ENCODE assay signal across 8 cellular contexts in genomic region chr15:55196458-55197361, GRCh38. TPM values are rescaled to one million over a fixed set of nuclear protein-coding genes. Genes with fewer than 3 reads are reported as not detected.
DNase-seq lines count a peak whose midpoint lies in the region; ATAC-seq and TF ChIP-seq lines count a peak whose summit lies in the region.

RSL24D1 (minus strand) TSS chr15:55196941; CDS start chr15:55196890, 51 bp downstream.

- WGBS in esophagus muscularis mucosa = under 1% methylated on average over 24 of the region's 62 CpGs

- H3K27ac ChIP-seq in esophagus muscularis mucosa (replicated peaks in 1 of 4) = peak within 1 kb of the TSS; percentile 90 to 94 (median 91)
- H3K27ac ChIP-seq in muscle layer of duodenum (ENCODE audit: low read length) = peak within 1 kb of the TSS; percentile 90

- peaks cover 26% of the 10 kb centered on the region for H3K4me1 Mint-ChIP-seq in activated T-cell treated with anti-CD3 and anti-CD28 coated beads, Interleukin-2, amount 50 U/mL, for 4 hours (ENCODE audit: low read depth)

- no peaks in the 10 kb centered on the region for H3K27me3 ChIP-seq in esophagus muscularis mucosa
- no peaks in the 10 kb centered on the region for H3K27me3 ChIP-seq in muscle layer of duodenum (ENCODE audit: low read depth, low read length)

- no peak within 1 kb of the TSS for H3K4me3 Mint-ChIP-seq in activated T-cell treated with anti-CD3 and anti-CD28 coated beads, Interleukin-2, amount 50 U/mL, for 4 hours

- H3K4me1 ChIP-seq in esophagus muscularis mucosa (peaks cover 10 to 49% (median 37%) of the 10 kb centered on the region in 4 donors), muscle layer of duodenum (ENCODE audit: control insufficient read depth in 1 of 2, insufficient read depth in 2 of 2, low read length in 2 of 2) (peaks cover 11 to 27% of the 10 kb centered on the region in 2 donors)

- peak; percentile 39 to 50 (median 40) for TF ChIP-seq CTCF in esophagus muscularis mucosa (IDR thresholded peaks at IDR 0.05)

- peaks cover 18% of the 10 kb centered on the region for H3K36me3 Mint-ChIP-seq in activated T-cell treated with anti-CD3 and anti-CD28 coated beads, Interleukin-2, amount 50 U/mL, for 4 hours (ENCODE audit: insufficient read depth)

- peak; percentile 97 for ATAC-seq in GM21723 (IDR thresholded peaks at IDR 0.05; ENCODE audit: unreplicated experiment)
- ATAC-seq in activated T-cell treated with anti-CD3 and anti-CD28 coated beads, Interleukin-2, amount 50 U/mL, for 4 hours = peak; percentile 98

- H3K27me3 Mint-ChIP-seq in activated T-cell treated with anti-CD3 and anti-CD28 coated beads, Interleukin-2, amount 50 U/mL, for 4 hours (ENCODE audit: low read depth) = no peaks in the 10 kb centered on the region

- H3K4me3 ChIP-seq in esophagus muscularis mucosa = peak within 1 kb of the TSS; percentile 76 to 87 (median 83)
- H3K4me3 ChIP-seq in muscle layer of duodenum (ENCODE audit: low read depth in 1 of 2, low read length in 2 of 2) = peak within 1 kb of the TSS; percentile 79 to 93

- peaks cover 11% of the 10 kb centered on the region for H3K9me3 Mint-ChIP-seq in activated T-cell treated with anti-CD3 and anti-CD28 coated beads, Interleukin-2, amount 50 U/mL, for 4 hours

- no peak for TF ChIP-seq POLR2A in esophagus muscularis mucosa (IDR thresholded peaks at IDR 0.05; ENCODE audit: low read depth)

- DNase-seq in DMS79 treated with DMSO at 0.1 percent for 48 hours (lab: John Stamatoyannopoulos, UW) = peak; percentile 75
- peak; percentile 94 for DNase-seq in KG1 (lab: John Stamatoyannopoulos, UW)
- DNase-seq in activated T-cell treated with anti-CD3 and anti-CD28 coated beads, Interleukin-2, amount 50 U/mL, for 4 hours = peak; percentile 94
- peak; percentile 98 for DNase-seq in esophagus muscularis mucosa (ENCODE audit: extremely low spot score)
- peak; percentile 94 to 98 for DNase-seq in stimulated activated CD8-positive, alpha-beta memory T cell treated with anti-CD3 and anti-CD28 coated beads, Interleukin-7, amount 100 ng/mL, for 4 hours (ENCODE audit: low read depth in 2 of 2)

- H3K9me3 ChIP-seq in esophagus muscularis mucosa (no peaks in the 10 kb centered on the region), muscle layer of duodenum (ENCODE audit: control insufficient read depth in 1 of 2, low read length in 2 of 2) (no peaks in the 10 kb centered on the region)

- intact Hi-C loops in esophagus muscularis mucosa (cut with DNase I) = loop anchor here (10.0 kb wide), 1 partner anchor 208 kb away; the partner anchor contains the start of genes CCPG1 and PIERCE2

- TF ChIP-seq EP300 in esophagus muscularis mucosa (IDR thresholded peaks at IDR 0.05) = no peak

- H3K36me3 ChIP-seq in esophagus muscularis mucosa (peaks cover 0 to 10% (median 8%) of the 10 kb centered on the region in 4 donors), muscle layer of duodenum (ENCODE audit: control insufficient read depth in 1 of 2, insufficient read depth in 2 of 2, low read length in 2 of 2) (peaks cover 3 to 13% of the 10 kb centered on the region in 2 donors)

TF ChIP-seq in PFSK-1, 5 proteins besides CTCF, POLR2A, EP300 and RAD21:
- no peak; the same call in 1 of the 2 replicates for TF ChIP-seq SIN3A (IDR thresholded peaks at IDR 0.05; ENCODE audit: borderline replicate concordance, insufficient read depth, low read length)
- peak; percentile 95 for TF ChIP-seq POLR2AphosphoS5 (IDR thresholded peaks at IDR 0.05; ENCODE audit: low read depth, low read length)
- peak; percentile 87; the same call in 1 of the 2 replicates for TF ChIP-seq TAF1 (IDR thresholded peaks at IDR 0.05; ENCODE audit: borderline replicate concordance, insufficient read depth, low read length)
- peak; percentile 8 for TF ChIP-seq FOXP2 (optimal IDR thresholded peaks at IDR 0.05; ENCODE audit: borderline replicate concordance, extremely low read depth, extremely low read length, insufficient read depth)
- TF ChIP-seq REST (IDR thresholded peaks at IDR 0.05; ENCODE audit: insufficient read depth in 1 of 2, low read depth in 2 of 2, low read length in 2 of 2) = 0 out of 4 replicates have a peak, but pooled peaks of 1 of the 2 experiments have one; percentile 45

RNA-seq across cellular contexts. Expression of gene RSL24D1, which starts in this region (rescaled TPM):
- 72.2 TPM for polyA plus RNA-seq in PFSK-1 (2012; ENCODE audit: insufficient read length, low read depth)
- total RNA-seq in activated T-cell treated with anti-CD3 and anti-CD28 coated beads, Interleukin-2, amount 50 U/mL, for 4 hours = 100 to 1,000 TPM; 182 to 211 (median 191) TPM
- 10 to 100 TPM; 49.8 to 92.4 (median 75.5) TPM for total RNA-seq in esophagus muscularis mucosa

Comparison
In these comparisons a context has a peak if more than half of its experiments do, and no peak if none do; other contexts are left out.
1. Peak in every context shown above with its lines: DNase-seq, ATAC-seq, H3K4me3 ChIP-seq and H3K27ac ChIP-seq.